ENCODE assay signal across 1 cellular context in the genomic region with DNA sequence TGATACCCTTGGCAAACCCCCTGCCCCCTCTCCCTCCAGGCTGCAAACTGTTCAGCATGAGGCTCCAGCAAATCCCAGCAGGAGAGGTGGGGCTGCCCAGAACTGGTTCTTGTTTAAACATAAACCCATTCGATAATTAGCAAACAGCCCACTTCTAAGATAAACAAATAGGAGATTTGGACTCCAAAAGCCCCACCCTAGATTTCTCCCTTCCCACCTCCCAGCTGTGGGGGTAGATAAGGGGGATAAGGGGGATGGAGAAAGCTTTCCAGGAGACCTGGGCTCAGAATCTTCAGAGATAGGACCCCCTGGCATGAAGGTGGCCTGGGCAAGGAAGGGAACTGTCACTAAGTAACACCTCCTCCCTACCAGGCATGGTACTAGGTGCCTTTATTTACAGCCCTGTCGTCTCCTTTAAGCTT.
TF ChIP-seq lines count a peak whose summit lies in the region.

No MANE protein-coding gene starts in this region.

TF ChIP-seq in HCT116, 20 proteins besides CTCF, POLR2A, EP300 and RAD21:
- TF ChIP-seq FOSL1 (IDR thresholded peaks at IDR 0.05; ENCODE audit: low read depth), result no peak
- TF ChIP-seq ELF1 (IDR thresholded peaks at IDR 0.05; ENCODE audit: borderline replicate concordance, low read depth), result no peak
- TF ChIP-seq, protein P1, sequence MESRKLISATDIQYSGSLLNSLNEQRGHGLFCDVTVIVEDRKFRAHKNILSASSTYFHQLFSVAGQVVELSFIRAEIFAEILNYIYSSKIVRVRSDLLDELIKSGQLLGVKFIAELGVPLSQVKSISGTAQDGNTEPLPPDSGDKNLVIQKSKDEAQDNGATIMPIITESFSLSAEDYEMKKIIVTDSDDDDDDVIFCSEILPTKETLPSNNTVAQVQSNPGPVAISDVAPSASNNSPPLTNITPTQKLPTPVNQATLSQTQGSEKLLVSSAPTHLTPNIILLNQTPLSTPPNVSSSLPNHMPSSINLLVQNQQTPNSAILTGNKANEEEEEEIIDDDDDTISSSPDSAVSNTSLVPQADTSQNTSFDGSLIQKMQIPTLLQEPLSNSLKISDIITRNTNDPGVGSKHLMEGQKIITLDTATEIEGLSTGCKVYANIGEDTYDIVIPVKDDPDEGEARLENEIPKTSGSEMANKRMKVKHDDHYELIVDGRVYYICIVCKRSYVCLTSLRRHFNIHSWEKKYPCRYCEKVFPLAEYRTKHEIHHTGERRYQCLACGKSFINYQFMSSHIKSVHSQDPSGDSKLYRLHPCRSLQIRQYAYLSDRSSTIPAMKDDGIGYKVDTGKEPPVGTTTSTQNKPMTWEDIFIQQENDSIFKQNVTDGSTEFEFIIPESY (IDR thresholded peaks at IDR 0.05; ENCODE audit: extremely low read depth, insufficient replicate concordance, low read length), result no peak
- no peak for TF ChIP-seq SIN3A (IDR thresholded peaks at IDR 0.05; ENCODE audit: low read depth)
- TF ChIP-seq, protein P2, sequence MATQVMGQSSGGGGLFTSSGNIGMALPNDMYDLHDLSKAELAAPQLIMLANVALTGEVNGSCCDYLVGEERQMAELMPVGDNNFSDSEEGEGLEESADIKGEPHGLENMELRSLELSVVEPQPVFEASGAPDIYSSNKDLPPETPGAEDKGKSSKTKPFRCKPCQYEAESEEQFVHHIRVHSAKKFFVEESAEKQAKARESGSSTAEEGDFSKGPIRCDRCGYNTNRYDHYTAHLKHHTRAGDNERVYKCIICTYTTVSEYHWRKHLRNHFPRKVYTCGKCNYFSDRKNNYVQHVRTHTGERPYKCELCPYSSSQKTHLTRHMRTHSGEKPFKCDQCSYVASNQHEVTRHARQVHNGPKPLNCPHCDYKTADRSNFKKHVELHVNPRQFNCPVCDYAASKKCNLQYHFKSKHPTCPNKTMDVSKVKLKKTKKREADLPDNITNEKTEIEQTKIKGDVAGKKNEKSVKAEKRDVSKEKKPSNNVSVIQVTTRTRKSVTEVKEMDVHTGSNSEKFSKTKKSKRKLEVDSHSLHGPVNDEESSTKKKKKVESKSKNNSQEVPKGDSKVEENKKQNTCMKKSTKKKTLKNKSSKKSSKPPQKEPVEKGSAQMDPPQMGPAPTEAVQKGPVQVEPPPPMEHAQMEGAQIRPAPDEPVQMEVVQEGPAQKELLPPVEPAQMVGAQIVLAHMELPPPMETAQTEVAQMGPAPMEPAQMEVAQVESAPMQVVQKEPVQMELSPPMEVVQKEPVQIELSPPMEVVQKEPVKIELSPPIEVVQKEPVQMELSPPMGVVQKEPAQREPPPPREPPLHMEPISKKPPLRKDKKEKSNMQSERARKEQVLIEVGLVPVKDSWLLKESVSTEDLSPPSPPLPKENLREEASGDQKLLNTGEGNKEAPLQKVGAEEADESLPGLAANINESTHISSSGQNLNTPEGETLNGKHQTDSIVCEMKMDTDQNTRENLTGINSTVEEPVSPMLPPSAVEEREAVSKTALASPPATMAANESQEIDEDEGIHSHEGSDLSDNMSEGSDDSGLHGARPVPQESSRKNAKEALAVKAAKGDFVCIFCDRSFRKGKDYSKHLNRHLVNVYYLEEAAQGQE (IDR thresholded peaks at IDR 0.05; ENCODE audit: low read depth), result no peak
- TF ChIP-seq SRF (IDR thresholded peaks at IDR 0.05; ENCODE audit: low read depth), result no peak
- TF ChIP-seq ZNF274 (IDR thresholded peaks at IDR 0.05; ENCODE audit: low read depth, low read length), result no peak
- TF ChIP-seq, protein P3, sequence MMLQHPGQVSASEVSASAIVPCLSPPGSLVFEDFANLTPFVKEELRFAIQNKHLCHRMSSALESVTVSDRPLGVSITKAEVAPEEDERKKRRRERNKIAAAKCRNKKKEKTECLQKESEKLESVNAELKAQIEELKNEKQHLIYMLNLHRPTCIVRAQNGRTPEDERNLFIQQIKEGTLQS (IDR thresholded peaks at IDR 0.05), result no peak
- no peak for TF ChIP-seq CEBPB (IDR thresholded peaks at IDR 0.05; ENCODE audit: low read depth)
- TF ChIP-seq SP1 (IDR thresholded peaks at IDR 0.05; ENCODE audit: low read depth), result no peak
- no peak for TF ChIP-seq TCF7L2 (IDR thresholded peaks at IDR 0.05; ENCODE audit: borderline replicate concordance, extremely low read depth, insufficient read depth, insufficient read length)
- TF ChIP-seq, protein P4, sequence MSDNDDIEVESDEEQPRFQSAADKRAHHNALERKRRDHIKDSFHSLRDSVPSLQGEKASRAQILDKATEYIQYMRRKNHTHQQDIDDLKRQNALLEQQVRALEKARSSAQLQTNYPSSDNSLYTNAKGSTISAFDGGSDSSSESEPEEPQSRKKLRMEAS (IDR thresholded peaks at IDR 0.05), result no peak
- TF ChIP-seq ZFX (IDR thresholded peaks at IDR 0.05), result no peak
- no peak for TF ChIP-seq POLR2AphosphoS5 (IDR thresholded peaks at IDR 0.05; ENCODE audit: low read depth, low read length)
- no peak for TF ChIP-seq EGR1 (IDR thresholded peaks at IDR 0.05; ENCODE audit: low read depth)
- TF ChIP-seq YY1 (IDR thresholded peaks at IDR 0.05; ENCODE audit: extremely low read depth, insufficient replicate concordance, low read depth, low read length), result no peak
- no peak for TF ChIP-seq EZH2phosphoT487 (IDR thresholded peaks at IDR 0.05; ENCODE audit: borderline replicate concordance)
